Comparison of ENCODE assay signal across 8 cellular contexts in genomic region chr3:128488636-128488994, GRCh38. TPM values are rescaled to one million over a fixed set of nuclear protein-coding genes. Genes with fewer than 3 reads are reported as not detected.
A peak's percentile ranks its signal among the peaks of the same experiment; 100 is the strongest.
DNase-seq lines count a peak whose midpoint lies in the region; ATAC-seq, FAIRE-seq and TF ChIP-seq lines count a peak whose summit lies in the region.

No MANE protein-coding gene starts in this region.

- H3K36me3 Mint-ChIP-seq in activated naive CD8-positive, alpha-beta T cell treated with anti-CD3 and anti-CD28 coated beads for 36 hours, result no peaks in the 10 kb centered on the region

- ATAC-seq in right lobe of liver (no peak), HG03571 (IDR thresholded peaks at IDR 0.05; ENCODE audit: unreplicated experiment) (no peak)

- peaks cover 33% of the 10 kb centered on the region for H3K4me1 Mint-ChIP-seq in activated naive CD8-positive, alpha-beta T cell treated with anti-CD3 and anti-CD28 coated beads for 36 hours

- H3K9me3 Mint-ChIP-seq in activated naive CD8-positive, alpha-beta T cell treated with anti-CD3 and anti-CD28 coated beads for 36 hours, result no peaks in the 10 kb centered on the region

- H3K27me3 Mint-ChIP-seq in activated naive CD8-positive, alpha-beta T cell treated with anti-CD3 and anti-CD28 coated beads for 36 hours, result peaks cover 82% of the 10 kb centered on the region

- H3K4me3 ChIP-seq in ACC112 (ENCODE audit: low read depth, low read length) (peak overlapping the region; percentile 93), HFF-Myc (replicated peaks; ENCODE audit: low read depth, low read length) (peak overlapping the region; percentile 94), right lobe of liver (peak overlapping the region; percentile 32 to 47 (median 38))

- TF ChIP-seq POLR2A in right lobe of liver (IDR thresholded peaks at IDR 0.05), result no peak

- H3K27ac ChIP-seq in ACC112 (ENCODE audit: low read depth, low read length), result no peak overlapping the region
- H3K27ac ChIP-seq in right lobe of liver, result peak overlapping the region in 2 of 3 donors; percentile 4 to 10

- H3K27ac Mint-ChIP-seq in activated naive CD8-positive, alpha-beta T cell treated with anti-CD3 and anti-CD28 coated beads for 36 hours, result no peak overlapping the region

- no peak for TF ChIP-seq CTCF in HFF-Myc (IDR thresholded peaks at IDR 0.05; ENCODE audit: low read depth, low read length, missing control alignments)
- no peak for TF ChIP-seq CTCF in right lobe of liver (IDR thresholded peaks at IDR 0.05)

- H3K4me3 Mint-ChIP-seq in activated naive CD8-positive, alpha-beta T cell treated with anti-CD3 and anti-CD28 coated beads for 36 hours, result peak overlapping the region; percentile 48

- H3K36me3 ChIP-seq in ACC112 (ENCODE audit: insufficient read depth, low read length), result no peaks in the 10 kb centered on the region
- no peaks in the 10 kb centered on the region for H3K36me3 ChIP-seq in right lobe of liver

- no peaks in the 10 kb centered on the region for H3K79me2 ChIP-seq in ACC112 (ENCODE audit: control insufficient read depth, insufficient read depth, low read length, unreplicated experiment)

- H3K9me3 ChIP-seq in right lobe of liver, result no peaks in the 10 kb centered on the region

- no peak for FAIRE-seq in frontal cortex (lab: Jason Lieb, UNC)

- WGBS in right lobe of liver (ENCODE audit: insufficient coverage, low coverage, low lambda C conversion rate, missing lambda C conversion rate), result 4% methylated on average over 11 of the region's 21 CpGs

- DNase-seq in HFF-Myc (ENCODE audit: extremely low read depth, low read depth) (no peak), right lobe of liver (no peak), frontal cortex (ENCODE audit: low spot score in 2 of 2) (no peak), AG08395 (ENCODE audit: low spot score) (no peak), mucosa of gallbladder (ENCODE audit: low spot score) (no peak)
- DNase-seq in activated naive CD8-positive, alpha-beta T cell treated with anti-CD3 and anti-CD28 coated beads for 36 hours, result no peak

- intact Hi-C loops in right lobe of liver (cut with DNase I), result no loop called here

- H2AFZ ChIP-seq in ACC112 (ENCODE audit: low read length, unreplicated experiment), result no peak overlapping the region

- H3K27me3 ChIP-seq in ACC112 (ENCODE audit: insufficient read depth, low read length), result peaks cover 57% of the 10 kb centered on the region
- H3K27me3 ChIP-seq in right lobe of liver, result peaks cover 25 to 74% of the 10 kb centered on the region in 2 donors

- peaks cover 5% of the 10 kb centered on the region for H3K4me1 ChIP-seq in ACC112 (ENCODE audit: control insufficient read depth, insufficient read depth, low read length, unreplicated experiment)
- peaks cover 0 to 53% (median 5%) of the 10 kb centered on the region in 4 donors for H3K4me1 ChIP-seq in right lobe of liver

RNA-seq across cellular contexts. Expression of gene GATA2, which starts 4.4 kb away (rescaled TPM):
- under 1 TPM in 1 of 2 experiments, not detected in 1; 0.24 TPM for total RNA-seq in activated naive CD8-positive, alpha-beta T cell treated with anti-CD3 and anti-CD28 coated beads for 36 hours
- total RNA-seq in right lobe of liver, result 1 to 10 TPM in 2 of 6 experiments, under 1 TPM in 4; 0.60 to 1.3 (median 0.76) TPM
- 0.41 TPM for total RNA-seq in frontal cortex
- total RNA-seq in mucosa of gallbladder, result 22.8 TPM

RNA-seq across cellular contexts. Expression of gene DNAJB8, which starts 21.9 kb away (rescaled TPM):
- not detected for total RNA-seq in activated naive CD8-positive, alpha-beta T cell treated with anti-CD3 and anti-CD28 coated beads for 36 hours
- total RNA-seq in right lobe of liver (not detected), frontal cortex (not detected), mucosa of gallbladder (not detected)

Comparison
In these comparisons a context has a peak if more than half of its experiments do, and no peak if none do; other contexts are left out.
1. H3K4me3 ChIP-seq: peak in every context shown above with its lines; median percentile 94 in HFF-Myc; 93 in ACC112; 38 in right lobe of liver.
2. RNA of gene GATA2, which starts 4.4 kb away (total RNA-seq): 22.8 TPM in mucosa of gallbladder (single experiment); 0.60 to 1.3 TPM in right lobe of liver, 0.41 TPM in frontal cortex (single experiment) and 0.24 TPM in activated naive CD8-positive, alpha-beta T cell treated with anti-CD3 and anti-CD28 coated beads for 36 hours; every median in the first group is over 10 times any median in the second.